In the genomic region with DNA sequence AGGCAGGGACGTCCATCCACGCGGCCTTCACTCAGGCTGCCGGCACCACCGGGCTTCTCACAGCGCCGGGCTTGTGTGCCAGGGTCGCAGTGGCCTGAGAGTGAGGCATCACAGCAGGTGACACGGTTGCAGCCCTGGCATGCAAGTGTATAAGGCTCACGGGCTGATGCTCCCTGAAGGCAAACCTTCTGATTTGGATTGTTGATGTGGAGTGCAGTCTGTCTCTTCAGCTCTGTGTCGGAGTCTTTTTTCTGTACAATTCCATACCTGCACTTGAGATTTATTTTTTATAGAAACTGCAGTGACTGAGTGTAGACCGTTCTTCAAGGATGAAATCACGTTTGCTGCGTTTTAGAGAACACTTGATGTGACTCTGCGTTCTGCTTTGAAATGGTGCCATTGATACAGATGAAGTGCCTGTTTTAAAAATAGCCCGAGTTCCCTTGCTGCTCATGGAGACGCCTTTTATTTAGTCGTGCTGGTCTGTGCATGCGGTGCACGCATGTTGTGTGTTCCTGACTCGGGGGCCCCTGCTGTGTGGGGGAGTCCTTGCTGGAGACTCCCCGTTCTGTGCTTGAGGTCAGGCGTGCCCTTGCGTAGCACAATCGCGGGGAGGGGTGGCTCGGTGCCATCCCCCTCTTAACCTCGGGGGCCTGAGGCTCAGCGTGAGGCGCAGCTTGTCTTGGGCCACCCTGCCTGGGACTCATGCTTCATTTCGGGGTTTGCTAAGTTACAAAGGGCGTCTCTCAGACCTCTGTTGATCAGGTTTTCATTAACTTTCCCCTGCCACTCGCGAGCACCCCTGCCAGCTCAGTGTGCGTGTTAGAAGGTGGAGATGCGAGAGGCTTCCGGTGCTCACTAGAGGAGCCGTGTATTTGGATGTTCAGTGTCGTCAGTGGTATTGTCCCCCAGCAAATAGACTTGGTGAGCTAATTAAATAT, we compare ENCODE assay signal across 1 cellular context.
TF ChIP-seq lines count a peak whose summit lies in the region.

No MANE protein-coding gene starts in this region.

TF ChIP-seq in HepG2, 621 proteins besides CTCF, POLR2A, EP300 and RAD21 (continued from another document):
- TF ChIP-seq, protein P1, sequence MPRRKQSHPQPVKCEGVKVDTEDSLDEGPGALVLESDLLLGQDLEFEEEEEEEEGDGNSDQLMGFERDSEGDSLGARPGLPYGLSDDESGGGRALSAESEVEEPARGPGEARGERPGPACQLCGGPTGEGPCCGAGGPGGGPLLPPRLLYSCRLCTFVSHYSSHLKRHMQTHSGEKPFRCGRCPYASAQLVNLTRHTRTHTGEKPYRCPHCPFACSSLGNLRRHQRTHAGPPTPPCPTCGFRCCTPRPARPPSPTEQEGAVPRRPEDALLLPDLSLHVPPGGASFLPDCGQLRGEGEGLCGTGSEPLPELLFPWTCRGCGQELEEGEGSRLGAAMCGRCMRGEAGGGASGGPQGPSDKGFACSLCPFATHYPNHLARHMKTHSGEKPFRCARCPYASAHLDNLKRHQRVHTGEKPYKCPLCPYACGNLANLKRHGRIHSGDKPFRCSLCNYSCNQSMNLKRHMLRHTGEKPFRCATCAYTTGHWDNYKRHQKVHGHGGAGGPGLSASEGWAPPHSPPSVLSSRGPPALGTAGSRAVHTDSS (CRISPR knock-in tag; conservative IDR thresholded peaks at IDR 0.05), result no peak
- no peak for TF ChIP-seq ZNF569 (CRISPR knock-in tag; IDR thresholded peaks at IDR 0.05; ENCODE audit: borderline replicate concordance)
- TF ChIP-seq SAFB2 (CRISPR knock-in tag; IDR thresholded peaks at IDR 0.05; ENCODE audit: borderline replicate concordance, low read depth), result no peak
TF ChIP-seq in HepG2: peak in this region for 0.
